ENCODE assay signal across 28 cellular contexts in genomic region chr10:49418053-49418326, GRCh38. TPM values are rescaled to one million over a fixed set of nuclear protein-coding genes. Genes with fewer than 3 reads are reported as not detected.
"Had no signal": no experiment of that assay in that cellular context is flagged by ENCODE, and none has a peak within 500 bp of the region (broad histone marks: within the 10 kb centered on the region; RNA-seq: fewer than 3 reads in every experiment).

No MANE protein-coding gene starts in this region.

- H3K9ac ChIP-seq: KMS-11 had no signal

- H3K4me3 ChIP-seq: ascending aorta, cardiac muscle cell, SJCRH30, SK-N-MC had no signal

- H3K27ac ChIP-seq: ascending aorta, cardiac muscle cell, KMS-11, RWPE1, SJCRH30, SK-N-MC had no signal

- H3K36me3 ChIP-seq: ascending aorta, cardiac muscle cell, SJCRH30 had no signal

- H3K4me1 ChIP-seq: ascending aorta, SJCRH30 had no signal

- H3K4me2 ChIP-seq: KMS-11 had no signal

- DNase-seq: activated CD4-positive, alpha-beta T cell treated with anti-CD3 and anti-CD28 coated beads for 36 hours; activated CD4-positive, alpha-beta T cell treated with anti-CD3 and anti-CD28 coated beads, Interleukin-2, amount 10 ng/mL, durations not matched to agents 7 days and 5 days; activated CD4-positive, alpha-beta T cell treated with anti-CD3 and anti-CD28 coated beads, Interleukin-2, amount 50 U/mL, for 48 hours; activated CD8-positive, alpha-beta T cell treated with anti-CD3 and anti-CD28 coated beads, Interleukin-2, amount 10 ng/mL, durations not matched to agents 7 days and 5 days; activated gamma-delta T cell; activated naive CD4-positive, alpha-beta T cell treated with Interleukin-2 at 50 U/mL for 16 hours; activated naive CD8-positive, alpha-beta T cell treated with anti-CD3 and anti-CD28 coated beads, Interleukin-2, amount 10 ng/mL, durations not matched to agents 7 days and 5 days; activated T-cell treated with anti-CD3 and anti-CD28 coated beads, Interleukin-2, amount 50 U/mL, for 24 hours; amygdala; MM.1S; MV-4-11; NCI-H1092 treated with DMSO at 0.1 percent for 48 hours; NCI-H1417; NCI-H146; NCI-H187; NCI-H2029 treated with DMSO at 0.1 percent for 48 hours; NCI-H2107; NCI-H2171; NCI-H446 treated with DMSO at 0.1 percent for 48 hours; T1000 had no signal

- ATAC-seq: activated CD4-positive, alpha-beta T cell treated with anti-CD3 and anti-CD28 coated beads for 36 hours; activated CD8-positive, alpha-beta T cell treated with anti-CD3 and anti-CD28 coated beads, Interleukin-2, amount 10 ng/mL, durations not matched to agents 7 days and 5 days; Right ventricle myocardium inferior had no signal

- H3K27me3 ChIP-seq: ascending aorta, SJCRH30 had no signal

- H3K9me3 ChIP-seq: ascending aorta, SJCRH30 had no signal

RNA-seq across cellular contexts. Expression of gene DRGX, which starts 22.1 kb away (rescaled TPM):
- polyA plus RNA-seq: adipose tissue, cardiac muscle cell had no signal
